11 cellular contexts compared by ENCODE assay signal in genomic region chr3:70308760-70309159, GRCh38. TPM values are rescaled to one million over a fixed set of nuclear protein-coding genes. Genes with fewer than 3 reads are reported as not detected.
DNase-seq lines count a peak whose midpoint lies in the region; ATAC-seq and TF ChIP-seq lines count a peak whose summit lies in the region.
"Had no signal": no experiment of that assay in that cellular context is flagged by ENCODE, and none has a peak within 500 bp of the region (broad histone marks: within the 10 kb centered on the region; RNA-seq: fewer than 3 reads in every experiment).

No MANE protein-coding gene starts in this region.

- H3K4me1 Mint-ChIP-seq in activated T-helper 1 cell treated with anti-CD3 and anti-CD28 coated beads, Interleukin-12 subunit alpha, Interleukin-12 subunit beta, Interleukin-2, Interleukin-4 antibody, amounts not matched to agents 30 ng/mL and 10 ng/mL and 1 ng/mL, durations not matched to agents 14 hours and 24 hours and 36 hours (ENCODE audit: low read depth): no peaks in the 10 kb centered on the region
- H3K4me1 Mint-ChIP-seq: central memory CD8-positive, alpha-beta T cell had no signal

- no peaks in the 10 kb centered on the region for H3K27me3 Mint-ChIP-seq in activated T-helper 1 cell treated with anti-CD3 and anti-CD28 coated beads, Interleukin-12 subunit alpha, Interleukin-12 subunit beta, Interleukin-2, Interleukin-4 antibody, amounts not matched to agents 30 ng/mL and 10 ng/mL and 1 ng/mL, durations not matched to agents 14 hours and 24 hours and 36 hours (ENCODE audit: insufficient read depth)
- H3K27me3 Mint-ChIP-seq: central memory CD8-positive, alpha-beta T cell had no signal

- H3K4me3 Mint-ChIP-seq in activated T-helper 1 cell treated with anti-CD3 and anti-CD28 coated beads, Interleukin-12 subunit alpha, Interleukin-12 subunit beta, Interleukin-2, Interleukin-4 antibody, amounts not matched to agents 30 ng/mL and 10 ng/mL and 1 ng/mL, durations not matched to agents 14 hours and 24 hours and 36 hours: no peak overlapping the region
- H3K4me3 Mint-ChIP-seq: central memory CD8-positive, alpha-beta T cell had no signal

- no peak overlapping the region for H3K9ac ChIP-seq in adipocyte (ENCODE audit: low read length)

- no peaks in the 10 kb centered on the region for H3K36me3 Mint-ChIP-seq in activated T-helper 1 cell treated with anti-CD3 and anti-CD28 coated beads, Interleukin-12 subunit alpha, Interleukin-12 subunit beta, Interleukin-2, Interleukin-4 antibody, amounts not matched to agents 30 ng/mL and 10 ng/mL and 1 ng/mL, durations not matched to agents 14 hours and 24 hours and 36 hours (ENCODE audit: low read depth)

- H3K27ac Mint-ChIP-seq in activated T-helper 1 cell treated with anti-CD3 and anti-CD28 coated beads, Interleukin-12 subunit alpha, Interleukin-12 subunit beta, Interleukin-2, Interleukin-4 antibody, amounts not matched to agents 30 ng/mL and 10 ng/mL and 1 ng/mL, durations not matched to agents 14 hours and 24 hours and 36 hours: no peak overlapping the region

- DNase-seq in AG20443 (ENCODE audit: low spot score) (peak; percentile 11), GM20000 (ENCODE audit: low spot score) (peak; percentile 6), adipocyte (ENCODE audit: low read depth) (peak; percentile 10), islet precursor cell (peak; percentile 72)
- DNase-seq in activated T-helper 1 cell treated with anti-CD3 and anti-CD28 coated beads, Interleukin-12 subunit alpha, Interleukin-12 subunit beta, Interleukin-2, Interleukin-4 antibody, amounts not matched to agents 30 ng/mL and 10 ng/mL and 1 ng/mL, durations not matched to agents 14 hours and 24 hours and 36 hours (ENCODE audit: low spot score): no peak
- no peak for DNase-seq in stimulated activated naive CD4-positive, alpha-beta T cell treated with Interleukin-2 at 50 U/mL for 16 hours (lab: John Stamatoyannopoulos, UW)
- DNase-seq: NCI-H526 had no signal

- H3K36me3 ChIP-seq in adipocyte (ENCODE audit: control insufficient read depth, insufficient read depth, low read length, severe bottlenecking): no peaks in the 10 kb centered on the region
- H3K36me3 ChIP-seq: tibial nerve had no signal

- H3K4me3 ChIP-seq in adipocyte (ENCODE audit: low read length): no peak overlapping the region
- H3K4me3 ChIP-seq: tibial nerve had no signal

- H3K4me1 ChIP-seq in adipocyte (ENCODE audit: control insufficient read depth, insufficient read depth, low read length): no peaks in the 10 kb centered on the region
- H3K4me1 ChIP-seq: tibial nerve had no signal

- TF ChIP-seq CTCF in GM20000 (IDR thresholded peaks at IDR 0.05; ENCODE audit: extremely low read depth, missing control alignments): no peak

- H3K9me3 Mint-ChIP-seq in activated T-helper 1 cell treated with anti-CD3 and anti-CD28 coated beads, Interleukin-12 subunit alpha, Interleukin-12 subunit beta, Interleukin-2, Interleukin-4 antibody, amounts not matched to agents 30 ng/mL and 10 ng/mL and 1 ng/mL, durations not matched to agents 14 hours and 24 hours and 36 hours: no peaks in the 10 kb centered on the region

- intact Hi-C loops in activated T-helper 1 cell treated with anti-CD3 and anti-CD28 coated beads, Interleukin-12 subunit alpha, Interleukin-12 subunit beta, Interleukin-2, Interleukin-4 antibody, amounts not matched to agents 30 ng/mL and 10 ng/mL and 1 ng/mL, durations not matched to agents 14 hours and 24 hours and 36 hours (cut with micrococcal nuclease): no loop called here

- H3K27me3 ChIP-seq in adipocyte (replicated peaks; ENCODE audit: control insufficient read depth, insufficient read depth, low read length): no peaks in the 10 kb centered on the region
- H3K27me3 ChIP-seq: tibial nerve had no signal

- ATAC-seq in GM19452 (IDR thresholded peaks at IDR 0.05; ENCODE audit: unreplicated experiment): no peak
- no peak for ATAC-seq in HG03045 (IDR thresholded peaks at IDR 0.05; ENCODE audit: unreplicated experiment)

- no peaks in the 10 kb centered on the region for H3K9me3 ChIP-seq in adipocyte (ENCODE audit: control insufficient read depth, low read length)
- H3K9me3 ChIP-seq: tibial nerve had no signal

RNA-seq across cellular contexts. Expression of gene MDFIC2, which starts 3.7 kb away (rescaled TPM):
- not detected in 2 replicates for total RNA-seq in activated T-helper 1 cell treated with anti-CD3 and anti-CD28 coated beads, Interleukin-12 subunit alpha, Interleukin-12 subunit beta, Interleukin-2, Interleukin-4 antibody, amounts not matched to agents 30 ng/mL and 10 ng/mL and 1 ng/mL, durations not matched to agents 14 hours and 24 hours and 36 hours
- total RNA-seq: tibial nerve had no signal

Comparison
In these comparisons a context has a peak if more than half of its experiments do, and no peak if none do; other contexts are left out.
1. DNase-seq: peak in AG20443 (single experiment), GM20000 (single experiment), adipocyte (single experiment) and islet precursor cell (single experiment); none in activated T-helper 1 cell treated with anti-CD3 and anti-CD28 coated beads, Interleukin-12 subunit alpha, Interleukin-12 subunit beta, Interleukin-2, Interleukin-4 antibody, amounts not matched to agents 30 ng/mL and 10 ng/mL and 1 ng/mL, durations not matched to agents 14 hours and 24 hours and 36 hours (single experiment) and stimulated activated naive CD4-positive, alpha-beta T cell treated with Interleukin-2 at 50 U/mL for 16 hours (single experiment).